23 cellular contexts compared by ENCODE assay signal in the genomic region with DNA sequence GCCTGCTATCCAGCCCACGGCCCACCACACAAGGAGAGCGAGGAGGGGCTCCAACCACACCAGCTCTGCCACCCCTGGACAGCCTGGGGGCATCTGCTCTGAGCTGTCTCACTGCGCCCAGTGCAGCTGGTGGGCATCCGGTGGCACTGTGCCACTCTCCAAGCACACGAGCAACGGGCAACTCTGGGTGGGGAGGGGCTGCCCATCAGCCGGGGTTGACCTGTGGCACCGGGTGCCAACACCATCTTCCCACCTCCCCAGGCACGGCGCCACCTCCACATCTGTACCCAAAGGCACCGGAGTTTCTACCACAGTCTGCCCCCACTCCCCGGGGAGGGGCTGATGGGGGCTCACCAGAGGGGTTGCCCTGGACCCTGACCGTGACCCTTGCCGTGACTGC.
"Had no signal": no experiment of that assay in that cellular context is flagged by ENCODE, and none has a peak within 500 bp of the region (broad histone marks: within the 10 kb centered on the region; RNA-seq: fewer than 3 reads in every experiment).

No MANE protein-coding gene starts in this region.

- H3K4me3 ChIP-seq: coronary artery, dorsolateral prefrontal cortex, esophagus squamous epithelium, gastrocnemius medialis, heart right ventricle, left lung, lower lobe of right lung, mucosa of descending colon had no signal

- H3K4me1 Mint-ChIP-seq: mesothelial cell of epicardium had no signal

- H3K36me3 Mint-ChIP-seq: mesothelial cell of epicardium, naive B cell had no signal

- H3K4me1 ChIP-seq: esophagus squamous epithelium, gastrocnemius medialis, heart right ventricle, left lung, lower lobe of right lung had no signal

- H3K4me3 Mint-ChIP-seq: mesothelial cell of epicardium, naive B cell had no signal

- ATAC-seq: esophagus mucosa, gastrocnemius medialis, heart right ventricle, left cardiac atrium, left lung, lower lobe of right lung, mucosa of descending colon had no signal

- DNase-seq: dermis blood vessel endothelial cell; dorsolateral prefrontal cortex; effector CD4-positive, alpha-beta T cell; effector memory CD4-positive, alpha-beta T cell; erythroblast; esophagus squamous epithelium; foreskin fibroblast; foreskin melanocyte; gastrocnemius medialis; glutamatergic neuron; head of caudate nucleus; heart right ventricle; hippocampal formation; lower lobe of right lung; mesenchymal stem cell; naive B cell had no signal

- H3K9me3 Mint-ChIP-seq: mesothelial cell of epicardium had no signal

- H3K36me3 ChIP-seq: esophagus squamous epithelium, gastrocnemius medialis, heart right ventricle, left lung, lower lobe of right lung had no signal

- H3K27ac ChIP-seq: coronary artery, epithelial cell of prostate, esophagus squamous epithelium, gastrocnemius medialis, heart right ventricle, left lung, lower lobe of right lung had no signal

- H3K9me3 ChIP-seq: esophagus squamous epithelium, gastrocnemius medialis, heart right ventricle, left lung, lower lobe of right lung, mucosa of descending colon had no signal
